ENCODE assay signal across 12 cellular contexts in the genomic region with DNA sequence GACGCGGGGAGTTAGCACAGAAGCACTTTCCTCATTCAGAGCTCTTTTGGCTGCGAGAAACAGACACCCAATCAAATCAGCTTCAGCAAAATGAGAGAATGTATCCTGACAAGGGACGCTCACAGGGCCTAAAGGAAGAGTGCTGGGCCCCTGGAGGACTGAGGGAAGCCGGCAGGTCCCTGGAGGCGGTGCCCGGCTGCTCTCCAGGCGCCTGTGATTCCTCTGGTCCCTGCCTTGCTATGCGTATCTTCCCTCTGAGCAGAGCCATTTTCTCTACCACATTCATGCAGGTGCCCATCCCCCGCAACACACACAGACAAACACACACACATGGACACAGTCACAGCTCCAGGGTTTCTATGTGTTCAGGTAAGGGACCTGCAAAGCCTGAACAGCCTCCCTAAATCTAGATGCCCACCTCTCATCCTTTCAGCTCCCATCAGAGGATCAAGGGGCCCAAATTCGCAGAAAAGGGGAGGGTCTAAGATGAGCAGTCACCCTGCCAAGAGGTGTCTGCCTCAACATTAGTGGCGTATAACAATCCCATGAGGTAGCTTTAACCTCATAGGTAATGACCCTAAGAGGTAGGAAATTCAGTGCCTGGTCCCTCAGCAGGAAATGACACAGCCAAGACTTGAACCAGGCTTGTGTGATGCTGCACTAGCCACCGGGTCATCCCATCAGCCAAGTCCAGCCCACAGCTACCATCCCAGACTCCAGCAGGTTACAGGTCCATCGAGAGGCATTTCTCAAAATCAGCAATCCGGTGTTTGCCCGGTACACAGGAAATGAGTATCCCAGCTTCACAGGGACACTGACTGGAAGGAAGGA. TPM values are rescaled to one million over a fixed set of nuclear protein-coding genes. Genes with fewer than 3 reads are reported as not detected.
A peak's percentile ranks its signal among the peaks of the same experiment; 100 is the strongest.
DNase-seq lines count a peak whose midpoint lies in the region; ATAC-seq and TF ChIP-seq lines count a peak whose summit lies in the region.
"Had no signal": no experiment of that assay in that cellular context is flagged by ENCODE, and none has a peak within 500 bp of the region (broad histone marks: within the 10 kb centered on the region; RNA-seq: fewer than 3 reads in every experiment).

No MANE protein-coding gene starts in this region.

- no peak overlapping the region for H3K27ac ChIP-seq in iPS-20b (ENCODE audit: low read length)

- H3K9ac ChIP-seq in iPS-20b (ENCODE audit: low read depth, low read length) = peak overlapping the region; percentile 14; the same call in 1 of the 2 replicates

- peaks cover 17 to 26% of the 10 kb centered on the region in 2 donors for H3K4me1 Mint-ChIP-seq in natural killer cell treated with Interleukin-12 subunit alpha and Interleukin-12 subunit beta and Interleukin-15 and Interleukin-18, amount 100 ng/mL, for 72 hours (ENCODE audit: low read depth in 2 of 2)

- no peaks in the 10 kb centered on the region for H3K27me3 ChIP-seq in iPS-20b (ENCODE audit: insufficient read depth, low read length)
- H3K27me3 ChIP-seq: BE2C had no signal

- ATAC-seq in GM21723 (IDR thresholded peaks at IDR 0.05; ENCODE audit: unreplicated experiment) (peak; percentile 26), HG03460 (IDR thresholded peaks at IDR 0.05; ENCODE audit: unreplicated experiment) (peak; percentile 22), left ventricle myocardium superior (no peak), HG03139 (IDR thresholded peaks at IDR 0.05; ENCODE audit: unreplicated experiment) (no peak)
- ATAC-seq in natural killer cell treated with Interleukin-12 subunit alpha and Interleukin-12 subunit beta and Interleukin-15 and Interleukin-18, amount 100 ng/mL, for 72 hours = no peak

- peaks cover 2% of the 10 kb centered on the region for H3K9me3 Mint-ChIP-seq in natural killer cell treated with Interleukin-12 subunit alpha and Interleukin-12 subunit beta and Interleukin-15 and Interleukin-18, amount 100 ng/mL, for 72 hours
- H3K9me3 Mint-ChIP-seq: activated T-cell treated with anti-CD3 and anti-CD28 coated beads, Interleukin-2, amount 50 U/mL, for 24 hours; T-helper 2 cell treated with Interferon-gamma antibody and Interleukin-4, amounts not matched to agents 5 μg/mL and 100 μg/mL, for 36 hours had no signal

- no peaks in the 10 kb centered on the region for H3K36me3 ChIP-seq in iPS-20b (ENCODE audit: insufficient read depth, low read depth, low read length)
- H3K36me3 ChIP-seq: BE2C had no signal

- DNase-seq in GM12865 (ENCODE audit: low read depth) (peak; percentile 20), left ventricle myocardium superior (no peak), HCEC 1CT (no peak)
- DNase-seq in natural killer cell treated with Interleukin-12 subunit alpha and Interleukin-12 subunit beta and Interleukin-15 and Interleukin-18, amount 100 ng/mL, for 72 hours (ENCODE audit: low spot score) = no peak
- DNase-seq: activated T-cell treated with anti-CD3 and anti-CD28 coated beads, Interleukin-2, amount 50 U/mL, for 24 hours; BE2C; NCI-H526 treated with DMSO at 0.1 percent for 48 hours had no signal

- TF ChIP-seq CTCF in GM12865 (IDR thresholded peaks at IDR 0.05; ENCODE audit: insufficient read depth, low read depth, low read length, missing control alignments) = no peak

- H3K4me1 ChIP-seq in iPS-20b (ENCODE audit: insufficient read depth, low read length) = peaks cover 10% of the 10 kb centered on the region
- H3K4me1 ChIP-seq: BE2C had no signal

- intact Hi-C loops in left ventricle myocardium superior (cut with micrococcal nuclease) = no loop called here

- H3K9me3 ChIP-seq in iPS-20b (ENCODE audit: insufficient read depth, low read depth, low read length) = no peaks in the 10 kb centered on the region
- H3K9me3 ChIP-seq: BE2C had no signal

- H3K27ac Mint-ChIP-seq in natural killer cell treated with Interleukin-12 subunit alpha and Interleukin-12 subunit beta and Interleukin-15 and Interleukin-18, amount 100 ng/mL, for 72 hours = peak overlapping the region in 1 of 2 donors; percentile 45
- H3K27ac Mint-ChIP-seq: activated T-cell treated with anti-CD3 and anti-CD28 coated beads, Interleukin-2, amount 50 U/mL, for 24 hours; T-helper 2 cell treated with Interferon-gamma antibody and Interleukin-4, amounts not matched to agents 5 μg/mL and 100 μg/mL, for 36 hours had no signal

- peaks cover 4% of the 10 kb centered on the region for H3K36me3 Mint-ChIP-seq in natural killer cell treated with Interleukin-12 subunit alpha and Interleukin-12 subunit beta and Interleukin-15 and Interleukin-18, amount 100 ng/mL, for 72 hours

- H3K27me3 Mint-ChIP-seq in natural killer cell treated with Interleukin-12 subunit alpha and Interleukin-12 subunit beta and Interleukin-15 and Interleukin-18, amount 100 ng/mL, for 72 hours = no peaks in the 10 kb centered on the region

- H3K4me3 Mint-ChIP-seq in natural killer cell treated with Interleukin-12 subunit alpha and Interleukin-12 subunit beta and Interleukin-15 and Interleukin-18, amount 100 ng/mL, for 72 hours = no peak overlapping the region
- H3K4me3 Mint-ChIP-seq: activated T-cell treated with anti-CD3 and anti-CD28 coated beads, Interleukin-2, amount 50 U/mL, for 24 hours; T-helper 2 cell treated with Interferon-gamma antibody and Interleukin-4, amounts not matched to agents 5 μg/mL and 100 μg/mL, for 36 hours had no signal

- peak overlapping the region; percentile 3 for H3K4me3 ChIP-seq in GM12865 (ENCODE audit: low read depth, low read length)
- no peak overlapping the region for H3K4me3 ChIP-seq in iPS-20b (ENCODE audit: low read length)

RNA-seq across cellular contexts. Expression of a gene that starts 29.0 kb away (rescaled TPM):
- total RNA-seq in left ventricle myocardium superior = 2.2 TPM
- total RNA-seq in natural killer cell treated with Interleukin-12 subunit alpha and Interleukin-12 subunit beta and Interleukin-15 and Interleukin-18, amount 100 ng/mL, for 72 hours = 1 to 10 TPM; 1.3 to 2.0 TPM

RNA-seq across cellular contexts. Expression of a gene that starts 59.1 kb away (rescaled TPM):
- 21.1 TPM for total RNA-seq in left ventricle myocardium superior
- total RNA-seq in natural killer cell treated with Interleukin-12 subunit alpha and Interleukin-12 subunit beta and Interleukin-15 and Interleukin-18, amount 100 ng/mL, for 72 hours = 10 to 100 TPM; 62.6 to 64.6 TPM

Comparison
In these comparisons a context has a peak if more than half of its experiments do, and no peak if none do; other contexts are left out.
1. ATAC-seq: peak in GM21723 (single experiment) and HG03460 (single experiment); none in left ventricle myocardium superior (single experiment), natural killer cell treated with Interleukin-12 subunit alpha and Interleukin-12 subunit beta and Interleukin-15 and Interleukin-18, amount 100 ng/mL, for 72 hours (0 of 2) and HG03139 (single experiment).